ENCODE assay signal across 21 cellular contexts in the genomic region with DNA sequence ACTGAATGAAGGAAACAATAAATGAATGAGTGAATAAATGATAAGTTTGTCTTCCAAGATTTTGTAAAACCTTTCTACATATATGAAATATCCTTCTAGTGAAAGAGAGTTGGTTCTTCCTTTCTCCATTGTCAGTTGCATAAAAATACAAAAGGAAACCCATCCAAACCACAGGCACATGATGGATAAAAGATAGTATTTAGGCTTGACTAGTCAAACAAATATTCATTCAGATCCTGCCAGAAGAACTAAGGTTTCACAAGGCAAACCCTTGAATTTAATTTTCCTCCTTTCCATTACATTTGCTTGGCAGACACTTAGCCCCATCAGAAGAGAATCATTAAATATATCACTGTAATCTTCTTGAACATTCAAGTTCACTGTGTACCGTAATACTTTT.
DNase-seq lines count a peak whose midpoint lies in the region; ATAC-seq, FAIRE-seq and TF ChIP-seq lines count a peak whose summit lies in the region.
"Had no signal": no experiment of that assay in that cellular context is flagged by ENCODE, and none has a peak within 500 bp of the region (broad histone marks: within the 10 kb centered on the region; RNA-seq: fewer than 3 reads in every experiment).

No MANE protein-coding gene starts in this region.

- no peaks in the 10 kb centered on the region for H3K36me3 Mint-ChIP-seq in astrocyte (ENCODE audit: low read depth, unreplicated experiment)
- no peaks in the 10 kb centered on the region for H3K36me3 Mint-ChIP-seq in stimulated activated effector memory CD8-positive, alpha-beta T cell treated with anti-CD3 and anti-CD28 coated beads, Interleukin-12 subunit alpha, Interleukin-12 subunit beta, amount 100 ng/mL, for 72 hours

- H3K27me3 ChIP-seq in BLaER1 (no peaks in the 10 kb centered on the region), astrocyte (ENCODE audit: insufficient read depth, low read length) (no peaks in the 10 kb centered on the region), vagina (no peaks in the 10 kb centered on the region)

- peaks cover 38% of the 10 kb centered on the region for H3K4me1 ChIP-seq in BLaER1
- no peaks in the 10 kb centered on the region for H3K4me1 ChIP-seq in astrocyte (ENCODE audit: insufficient read depth, low read length)
- H3K4me1 ChIP-seq in vagina = no peaks in the 10 kb centered on the region

- intact Hi-C loops in vagina (cut with DNase I) = no loop called here

- H3K4me2 ChIP-seq in BLaER1 (peak overlapping the region; percentile 43), astrocyte (ENCODE audit: low read length) (no peak overlapping the region)

- H3K9me3 Mint-ChIP-seq in astrocyte (ENCODE audit: unreplicated experiment) = peaks cover 3% of the 10 kb centered on the region
- no peaks in the 10 kb centered on the region for H3K9me3 Mint-ChIP-seq in stimulated activated effector memory CD8-positive, alpha-beta T cell treated with anti-CD3 and anti-CD28 coated beads, Interleukin-12 subunit alpha, Interleukin-12 subunit beta, amount 100 ng/mL, for 72 hours

- no peak overlapping the region for H2AFZ ChIP-seq in astrocyte (ENCODE audit: low read depth, low read length)

- no peak overlapping the region for H3K27ac ChIP-seq in BLaER1
- H3K27ac ChIP-seq in astrocyte (ENCODE audit: low read depth, low read length) = no peak overlapping the region
- no peak overlapping the region for H3K27ac ChIP-seq in vagina

- H4K20me1 ChIP-seq in BLaER1 (no peaks in the 10 kb centered on the region), astrocyte (ENCODE audit: insufficient read depth, low read length) (no peaks in the 10 kb centered on the region)

- no peak overlapping the region for H3K4me3 Mint-ChIP-seq in astrocyte (ENCODE audit: unreplicated experiment)
- no peak overlapping the region for H3K4me3 Mint-ChIP-seq in stimulated activated effector memory CD8-positive, alpha-beta T cell treated with anti-CD3 and anti-CD28 coated beads, Interleukin-12 subunit alpha, Interleukin-12 subunit beta, amount 100 ng/mL, for 72 hours

- no peak for ATAC-seq in stimulated activated effector memory CD8-positive, alpha-beta T cell treated with anti-CD3 and anti-CD28 coated beads, Interleukin-12 subunit alpha, Interleukin-12 subunit beta, amount 100 ng/mL, for 72 hours
- ATAC-seq in HG03135 (IDR thresholded peaks at IDR 0.05; ENCODE audit: unreplicated experiment) = no peak
- ATAC-seq: K562, Panc1 had no signal

- DNase-seq in LHCN-M2 (ENCODE audit: low read depth) = peak; percentile 43
- DNase-seq in astrocyte (ENCODE audit: low read depth) = peak; percentile 46
- DNase-seq in foreskin melanocyte = peak; percentile 76
- DNase-seq in activated gamma-delta T cell treated with Interleukin-2 at 50 U/mL for 16 hours = no peak
- no peak for DNase-seq in vagina (ENCODE audit: extremely low spot score in 2 of 2)
- DNase-seq in stimulated activated effector memory CD8-positive, alpha-beta T cell treated with anti-CD3 and anti-CD28 coated beads, Interleukin-12 subunit alpha, Interleukin-12 subunit beta, amount 100 ng/mL, for 72 hours (ENCODE audit: low spot score in 2 of 2) = no peak
- DNase-seq: EL; GF-D8; NCI-H1092 treated with DMSO at 0.1 percent for 48 hours; NCI-H1436 treated with DMSO at 0.1 percent for 48 hours; NCI-H2029; NCI-H2227 treated with DMSO at 0.1 percent for 48 hours; NCI-H510A treated with DMSO at 0.1 percent for 48 hours; NCI-H774; NK-92 treated with Interleukin-12 subunit alpha and Interleukin-12 subunit beta, amount 100 ng/mL, for 24 hours; SIG-M5 had no signal

- peaks cover 8% of the 10 kb centered on the region for H3K4me1 Mint-ChIP-seq in astrocyte (ENCODE audit: low read depth, unreplicated experiment)
- H3K4me1 Mint-ChIP-seq in stimulated activated effector memory CD8-positive, alpha-beta T cell treated with anti-CD3 and anti-CD28 coated beads, Interleukin-12 subunit alpha, Interleukin-12 subunit beta, amount 100 ng/mL, for 72 hours = no peaks in the 10 kb centered on the region

- H3K36me3 ChIP-seq in BLaER1 (no peaks in the 10 kb centered on the region), astrocyte (ENCODE audit: insufficient read depth, low read length) (no peaks in the 10 kb centered on the region), vagina (no peaks in the 10 kb centered on the region)

- H3K27me3 Mint-ChIP-seq in astrocyte (ENCODE audit: low read depth, unreplicated experiment) = no peaks in the 10 kb centered on the region

- H3K4me3 ChIP-seq in BLaER1 (no peak overlapping the region), astrocyte (ENCODE audit: insufficient read depth, low read depth, low read length) (no peak overlapping the region), vagina (no peak overlapping the region)
- H3K4me3 ChIP-seq: K562 had no signal

- TF ChIP-seq POLR2A in vagina (IDR thresholded peaks at IDR 0.05) = no peak

- no peaks in the 10 kb centered on the region for H3K9me3 ChIP-seq in BLaER1
- H3K9me3 ChIP-seq in astrocyte (ENCODE audit: insufficient read depth, low read depth, low read length) = no peaks in the 10 kb centered on the region
- no peaks in the 10 kb centered on the region for H3K9me3 ChIP-seq in vagina

- H3K9ac ChIP-seq in BLaER1 (no peak overlapping the region), astrocyte (ENCODE audit: low read length) (no peak overlapping the region)

- no peaks in the 10 kb centered on the region for H3K79me2 ChIP-seq in astrocyte (ENCODE audit: insufficient read depth, low read length)

- no peak for FAIRE-seq in astrocyte (lab: Jason Lieb, UNC)
- FAIRE-seq: GM19239, K562 had no signal

- H3K27ac Mint-ChIP-seq in astrocyte (ENCODE audit: unreplicated experiment) = no peak overlapping the region
- H3K27ac Mint-ChIP-seq in stimulated activated effector memory CD8-positive, alpha-beta T cell treated with anti-CD3 and anti-CD28 coated beads, Interleukin-12 subunit alpha, Interleukin-12 subunit beta, amount 100 ng/mL, for 72 hours = no peak overlapping the region

- TF ChIP-seq CTCF in astrocyte (IDR thresholded peaks at IDR 0.05; ENCODE audit: insufficient read depth, low read depth, low read length) (no peak), vagina (IDR thresholded peaks at IDR 0.05) (no peak)

Comparison
In these comparisons a context has a peak if more than half of its experiments do, and no peak if none do; other contexts are left out.
1. DNase-seq: peak in LHCN-M2 (single experiment), astrocyte (single experiment) and foreskin melanocyte (single experiment); none in activated gamma-delta T cell treated with Interleukin-2 at 50 U/mL for 16 hours (single experiment), vagina (0 of 2) and stimulated activated effector memory CD8-positive, alpha-beta T cell treated with anti-CD3 and anti-CD28 coated beads, Interleukin-12 subunit alpha, Interleukin-12 subunit beta, amount 100 ng/mL, for 72 hours (0 of 2).